ENCODE assay signal across 18 cellular contexts in the genomic region with DNA sequence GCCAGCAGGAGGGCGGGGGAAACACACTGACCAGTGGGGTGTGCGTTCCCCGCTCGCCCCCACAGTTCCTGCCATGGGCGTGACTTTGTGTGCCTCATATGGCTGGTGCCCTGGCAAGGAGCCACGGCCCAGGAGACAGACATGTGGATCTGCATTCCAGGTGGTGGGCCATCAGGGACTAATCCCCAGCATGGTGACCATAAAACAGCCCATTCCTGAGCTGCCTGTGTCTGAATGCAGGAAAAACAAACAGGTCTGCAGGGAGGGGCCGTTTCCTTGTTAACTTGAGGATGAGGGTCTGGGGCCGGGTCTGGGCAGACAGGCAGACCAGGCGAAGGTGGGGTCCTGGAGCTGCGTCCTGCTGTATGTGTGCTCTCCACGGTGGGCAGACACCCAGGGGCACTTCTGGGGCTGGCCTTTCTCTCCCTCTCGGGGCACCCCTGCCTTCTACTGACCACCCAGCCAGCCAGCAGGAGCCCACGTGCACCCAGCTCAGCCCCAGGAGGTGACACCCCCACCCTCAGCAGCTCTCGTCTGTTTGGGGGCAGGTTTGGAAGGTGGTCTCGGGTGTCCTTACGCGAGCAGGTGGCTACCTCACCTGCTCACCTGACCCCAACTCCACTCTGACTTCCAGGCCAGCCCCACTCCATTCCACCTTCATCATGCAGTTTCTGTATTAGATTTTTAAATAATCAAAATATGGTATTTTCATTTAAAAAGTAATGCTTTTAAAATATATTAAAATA.
DNase-seq lines count a peak whose midpoint lies in the region; ATAC-seq, FAIRE-seq and TF ChIP-seq lines count a peak whose summit lies in the region.
"Had no signal": no experiment of that assay in that cellular context is flagged by ENCODE, and none has a peak within 500 bp of the region (broad histone marks: within the 10 kb centered on the region; RNA-seq: fewer than 3 reads in every experiment).

No MANE protein-coding gene starts in this region.

- H3K4me1 ChIP-seq in endodermal cell (ENCODE audit: control insufficient read depth, insufficient read depth, low read length), result peaks cover 7% of the 10 kb centered on the region
- peaks cover 0 to 12% (median 3%) of the 10 kb centered on the region in 4 donors for H3K4me1 ChIP-seq in upper lobe of left lung

- 71 to 78% methylated on average over 4 to 15 of the region's 17 CpGs for WGBS in endodermal cell (ENCODE audit: insufficient coverage in 1 of 2, insufficient read length in 1 of 2), 2 experiments
- WGBS in upper lobe of left lung, 2 donors, result 77% methylated on average over 17 of the region's 17 CpGs

- no peak overlapping the region for H3K4me3 Mint-ChIP-seq in endodermal cell
- no peak overlapping the region for H3K4me3 Mint-ChIP-seq in natural killer cell treated with Interleukin-12 subunit alpha and Interleukin-12 subunit beta and Interleukin-15 and Interleukin-18, amount 100 ng/mL, for 72 hours
- H3K4me3 Mint-ChIP-seq: IgD-negative memory B cell had no signal

- DNase-seq in activated gamma-delta T cell treated with Interleukin-2 at 50 U/mL for 16 hours, result peak; percentile 2
- DNase-seq in activated gamma-delta T cell (lab: John Stamatoyannopoulos, UW), result no peak
- DNase-seq in endodermal cell, result peak; percentile 80
- DNase-seq in natural killer cell treated with Interleukin-12 subunit alpha and Interleukin-12 subunit beta and Interleukin-15 and Interleukin-18, amount 100 ng/mL, for 72 hours (ENCODE audit: low spot score), result peak; percentile 53
- DNase-seq in upper lobe of left lung, result peak; percentile 20 to 38
- no peak for DNase-seq in urothelium cell line (ENCODE audit: low spot score)
- DNase-seq: GOT3; NCI-H1092 treated with DMSO at 0.1 percent for 48 hours; NCI-H2227 treated with DMSO at 0.1 percent for 48 hours; stimulated activated naive CD8-positive, alpha-beta T cell treated with anti-CD3 and anti-CD28 coated beads, Interleukin-15, Interleukin-2, amounts not matched to agents 100 U/mL and 50 U/mL, for 24 hours had no signal

- no peaks in the 10 kb centered on the region for H3K36me3 Mint-ChIP-seq in endodermal cell (ENCODE audit: low read depth)
- H3K36me3 Mint-ChIP-seq in natural killer cell treated with Interleukin-12 subunit alpha and Interleukin-12 subunit beta and Interleukin-15 and Interleukin-18, amount 100 ng/mL, for 72 hours, result no peaks in the 10 kb centered on the region
- H3K36me3 Mint-ChIP-seq: IgD-negative memory B cell had no signal

- no peaks in the 10 kb centered on the region for H3K9me3 Mint-ChIP-seq in endodermal cell
- no peaks in the 10 kb centered on the region for H3K9me3 Mint-ChIP-seq in natural killer cell treated with Interleukin-12 subunit alpha and Interleukin-12 subunit beta and Interleukin-15 and Interleukin-18, amount 100 ng/mL, for 72 hours
- H3K9me3 Mint-ChIP-seq: IgD-negative memory B cell had no signal

- no peak overlapping the region for H3K4me3 ChIP-seq in endodermal cell (ENCODE audit: low read length)
- H3K4me3 ChIP-seq in upper lobe of left lung, result no peak overlapping the region

- H3K27ac Mint-ChIP-seq in endodermal cell, result peak overlapping the region; percentile 80
- H3K27ac Mint-ChIP-seq in natural killer cell treated with Interleukin-12 subunit alpha and Interleukin-12 subunit beta and Interleukin-15 and Interleukin-18, amount 100 ng/mL, for 72 hours, result no peak overlapping the region
- H3K27ac Mint-ChIP-seq: IgD-negative memory B cell had no signal

- no peak for ATAC-seq in natural killer cell treated with Interleukin-12 subunit alpha and Interleukin-12 subunit beta and Interleukin-15 and Interleukin-18, amount 100 ng/mL, for 72 hours
- ATAC-seq in upper lobe of left lung (ENCODE audit: low FRiP score in 2 of 2) (no peak), HG03469 (IDR thresholded peaks at IDR 0.05; ENCODE audit: unreplicated experiment) (no peak), HG02840 (IDR thresholded peaks at IDR 0.05; ENCODE audit: low FRiP score, unreplicated experiment) (no peak)
- ATAC-seq: stimulated activated naive CD8-positive, alpha-beta T cell treated with anti-CD3 and anti-CD28 coated beads, Interleukin-15, Interleukin-2, amounts not matched to agents 100 U/mL and 50 U/mL, for 24 hours had no signal

- TF ChIP-seq CTCF in endodermal cell (conservative IDR thresholded peaks at IDR 0.05) (no peak), upper lobe of left lung (IDR thresholded peaks at IDR 0.05) (no peak)

- no peak for FAIRE-seq in urothelium cell line (lab: Jason Lieb, UNC)
- FAIRE-seq: bronchial epithelial cell, endometrium, frontal cortex, GM18507, islet of Langerhans had no signal

- H3K9me3 ChIP-seq in endodermal cell (ENCODE audit: control insufficient read depth, low read length) (no peaks in the 10 kb centered on the region), upper lobe of left lung (no peaks in the 10 kb centered on the region)

- peak overlapping the region; percentile 15 for H3K9ac ChIP-seq in endodermal cell (ENCODE audit: extremely low read depth, low read length, poor library complexity, severe bottlenecking)

- H3K4me1 Mint-ChIP-seq in endodermal cell, result peaks cover 6% of the 10 kb centered on the region
- H3K4me1 Mint-ChIP-seq in natural killer cell treated with Interleukin-12 subunit alpha and Interleukin-12 subunit beta and Interleukin-15 and Interleukin-18, amount 100 ng/mL, for 72 hours (ENCODE audit: low read depth in 2 of 2), result no peaks in the 10 kb centered on the region
- H3K4me1 Mint-ChIP-seq: IgD-negative memory B cell had no signal

- peaks cover 45% of the 10 kb centered on the region for H3K27me3 Mint-ChIP-seq in endodermal cell (ENCODE audit: insufficient read depth)
- no peaks in the 10 kb centered on the region for H3K27me3 Mint-ChIP-seq in natural killer cell treated with Interleukin-12 subunit alpha and Interleukin-12 subunit beta and Interleukin-15 and Interleukin-18, amount 100 ng/mL, for 72 hours
- H3K27me3 Mint-ChIP-seq: IgD-negative memory B cell had no signal

- no peak for TF ChIP-seq EP300 in upper lobe of left lung (IDR thresholded peaks at IDR 0.05)

- H3K36me3 ChIP-seq in endodermal cell (ENCODE audit: control insufficient read depth, insufficient read depth, low read length) (no peaks in the 10 kb centered on the region), upper lobe of left lung (no peaks in the 10 kb centered on the region)

- H3K27me3 ChIP-seq in endodermal cell (ENCODE audit: control insufficient read depth, insufficient read depth, low read length, poor library complexity, severe bottlenecking) (peaks cover 8% of the 10 kb centered on the region), upper lobe of left lung (no peaks in the 10 kb centered on the region)

- TF ChIP-seq POLR2A in upper lobe of left lung (IDR thresholded peaks at IDR 0.05), result no peak

- H3K27ac ChIP-seq in endodermal cell (ENCODE audit: low read depth, low read length), result no peak overlapping the region
- no peak overlapping the region for H3K27ac ChIP-seq in upper lobe of left lung

Comparison
In these comparisons a context has a peak if more than half of its experiments do, and no peak if none do; other contexts are left out.
1. DNase-seq: peak in activated gamma-delta T cell treated with Interleukin-2 at 50 U/mL for 16 hours (single experiment), endodermal cell (single experiment), natural killer cell treated with Interleukin-12 subunit alpha and Interleukin-12 subunit beta and Interleukin-15 and Interleukin-18, amount 100 ng/mL, for 72 hours (single experiment) and upper lobe of left lung (2 of 2); none in activated gamma-delta T cell (single experiment) and urothelium cell line (single experiment).